8 cellular contexts compared by ENCODE assay signal in the genomic region with DNA sequence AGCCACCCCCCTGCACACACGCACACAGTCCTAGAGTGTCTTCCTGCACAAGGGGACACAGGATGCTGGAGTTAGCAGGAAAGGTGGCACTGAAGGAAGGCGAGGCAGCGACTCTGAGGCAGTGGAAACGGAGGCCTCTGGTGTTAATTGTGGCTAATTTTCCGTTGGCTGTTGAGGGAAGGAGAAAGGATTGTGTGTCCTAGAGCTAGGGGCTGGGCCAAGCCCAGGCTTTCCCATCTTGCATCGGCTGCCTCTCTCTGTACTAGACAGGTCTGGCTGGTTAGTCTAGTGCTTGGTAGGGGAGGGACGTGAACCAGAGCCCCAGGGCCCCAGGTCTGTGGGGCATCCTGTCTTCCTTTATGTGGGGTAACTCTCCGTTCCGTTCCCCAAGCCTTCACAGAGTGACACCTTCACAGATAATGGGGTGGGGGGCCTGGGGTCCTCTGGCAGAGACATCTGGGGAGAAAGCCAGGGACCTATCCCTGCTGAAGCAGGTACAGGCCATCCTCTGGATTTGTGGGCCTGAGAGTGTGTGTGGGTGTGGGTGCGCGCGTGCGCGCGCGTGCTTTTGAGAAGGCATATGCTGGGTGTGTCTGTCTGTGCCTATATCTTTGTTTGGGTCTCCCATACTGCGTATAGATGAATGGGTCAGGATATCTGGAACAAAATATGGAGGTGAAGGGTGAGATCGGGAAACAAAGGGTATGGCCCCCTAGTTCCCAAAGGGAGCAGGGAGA. TPM values are rescaled to one million over a fixed set of nuclear protein-coding genes. Genes with fewer than 3 reads are reported as not detected.
DNase-seq lines count a peak whose midpoint lies in the region; ATAC-seq, FAIRE-seq and TF ChIP-seq lines count a peak whose summit lies in the region.

A gene (plus strand): TSS at position 606 of the 737 bp plus-strand sequence. CDS start 212 bp downstream, outside the sequence.

- DNase-seq in HT1080 (ENCODE audit: low read depth) (no peak), bronchial epithelial cell (ENCODE audit: low read depth) (peak; percentile 79), kidney epithelial cell (ENCODE audit: low read depth) (no peak)
- DNase-seq in stimulated activated CD4-positive, alpha-beta T cell treated with anti-CD3 and anti-CD28 coated beads, Interleukin-4, amount 100 ng/mL, for 24 hours, result peak; percentile 61

- peak; percentile 86 for FAIRE-seq in bronchial epithelial cell (lab: Jason Lieb, UNC)

- intact Hi-C loops in T-helper 1 cell treated with Interleukin-12 subunit alpha and Interleukin-12 subunit beta and Interleukin-4 antibody, amounts not matched to agents 30 ng/mL and 1 ng/mL, for 36 hours (cut with micrococcal nuclease), result loop anchor here (1.0 kb wide), 1 partner anchor 44 kb away; no protein-coding TSS in a partner anchor

- peak within 1 kb of the TSS; percentile 61 for H3K4me3 ChIP-seq in bronchial epithelial cell (ENCODE audit: low read depth, low read length)
- H3K4me3 ChIP-seq in kidney epithelial cell (ENCODE audit: low read depth, low read length), result peak within 1 kb of the TSS; percentile 36

- peaks cover 20% of the 10 kb centered on the region for H3K36me3 ChIP-seq in bronchial epithelial cell (ENCODE audit: control insufficient read depth, insufficient read depth, low read length)
- H3K36me3 ChIP-seq in kidney epithelial cell (ENCODE audit: control insufficient read depth, insufficient read depth, low read length), result peaks cover 6% of the 10 kb centered on the region

- ATAC-seq in GM21367 (IDR thresholded peaks at IDR 0.05; ENCODE audit: unreplicated experiment) (no peak), HG03045 (IDR thresholded peaks at IDR 0.05; ENCODE audit: unreplicated experiment) (no peak), GM21786 (IDR thresholded peaks at IDR 0.05; ENCODE audit: unreplicated experiment) (no peak)

- no peaks in the 10 kb centered on the region for H3K27me3 ChIP-seq in bronchial epithelial cell (ENCODE audit: control insufficient read depth, insufficient read depth, low read length)
- H3K27me3 ChIP-seq in kidney epithelial cell (ENCODE audit: control insufficient read depth, insufficient read depth, low read length), result no peaks in the 10 kb centered on the region

- no peak for TF ChIP-seq CTCF in bronchial epithelial cell (IDR thresholded peaks at IDR 0.05; ENCODE audit: insufficient read depth, low read length, severe bottlenecking)
- no peak for TF ChIP-seq CTCF in kidney epithelial cell (IDR thresholded peaks at IDR 0.05; ENCODE audit: insufficient read depth, low read length, poor library complexity, severe bottlenecking)

RNA-seq across cellular contexts. Expression of the gene that starts here (rescaled TPM):
- total RNA-seq in HT1080 (2014; rRNA removed; shearing (Covaris generic)), result 82.5 and 84.7 TPM in 2 replicates
- polyA plus RNA-seq in HT1080 (2015; cell fraction: cytosol; rRNA removed), result 35.8 and 39.0 TPM in 2 replicates
- polyA plus RNA-seq in HT1080 (2015; cell fraction: nucleus; rRNA removed), result 107 and 119 TPM in 2 replicates
- total RNA-seq in T-helper 1 cell treated with Interleukin-12 subunit alpha and Interleukin-12 subunit beta and Interleukin-4 antibody, amounts not matched to agents 30 ng/mL and 1 ng/mL, for 36 hours, result 142 and 145 TPM in 2 replicates
- 41.3 and 98.2 TPM in 2 replicates for total RNA-seq in bronchial epithelial cell
- 36.2 and 42.4 TPM in 2 replicates for total RNA-seq in kidney epithelial cell

Comparison
In these comparisons a context has a peak if more than half of its experiments do, and no peak if none do; other contexts are left out.
1. DNase-seq: peak in bronchial epithelial cell (single experiment) and stimulated activated CD4-positive, alpha-beta T cell treated with anti-CD3 and anti-CD28 coated beads, Interleukin-4, amount 100 ng/mL, for 24 hours (single experiment); none in HT1080 (single experiment) and kidney epithelial cell (single experiment).